In genomic region chr14:35351497-35351896, GRCh38 we compare ENCODE assay signal across 1 cellular context.
TF ChIP-seq lines count a peak whose summit lies in the region.

No MANE protein-coding gene starts in this region.

TF ChIP-seq in HepG2, 621 proteins besides CTCF, POLR2A, EP300 and RAD21:
- 0 out of 2 replicates have a peak, but pooled peaks have one; percentile 4 for TF ChIP-seq ARID4A (CRISPR knock-in tag; IDR thresholded peaks at IDR 0.05; ENCODE audit: borderline replicate concordance)
- 0 out of 2 replicates have a peak, but pooled peaks have one; percentile 21 for TF ChIP-seq ZNF788 (CRISPR knock-in tag; IDR thresholded peaks at IDR 0.05; ENCODE audit: borderline replicate concordance)
- TF ChIP-seq ZNF296 (CRISPR knock-in tag; conservative IDR thresholded peaks at IDR 0.05) = 0 out of 2 replicates have a peak, but pooled peaks have one; percentile 63
- TF ChIP-seq MED13 (CRISPR knock-in tag; IDR thresholded peaks at IDR 0.05) = no peak
- TF ChIP-seq PHF20 (CRISPR knock-in tag; IDR thresholded peaks at IDR 0.05) = 0 out of 2 replicates have a peak, but pooled peaks have one; percentile 22
- TF ChIP-seq ZFAT (CRISPR knock-in tag; conservative IDR thresholded peaks at IDR 0.05) = no peak
- TF ChIP-seq RORA (CRISPR knock-in tag; IDR thresholded peaks at IDR 0.05) = no peak
- TF ChIP-seq ZFYVE20 (CRISPR knock-in tag; IDR thresholded peaks at IDR 0.05; ENCODE audit: borderline replicate concordance, low read depth) = no peak
- peak; percentile 9; the same call in 1 of the 2 replicates for TF ChIP-seq ZNF143 (CRISPR knock-in tag; IDR thresholded peaks at IDR 0.05)
- peak; percentile 78; the same call in 1 of the 2 replicates for TF ChIP-seq ZNF704 (CRISPR knock-in tag; IDR thresholded peaks at IDR 0.05; ENCODE audit: borderline replicate concordance)
- TF ChIP-seq SOX13 (IDR thresholded peaks at IDR 0.05) = no peak
- TF ChIP-seq SOX13 (CRISPR knock-in tag; conservative IDR thresholded peaks at IDR 0.05 in 1 of 2, IDR thresholded peaks at IDR 0.05 in 1 of 2) = no peak
- TF ChIP-seq ZNF264 (CRISPR knock-in tag; IDR thresholded peaks at IDR 0.05) = no peak
- TF ChIP-seq ZNF513 (CRISPR knock-in tag; conservative IDR thresholded peaks at IDR 0.05) = no peak
- TF ChIP-seq ZNF878 (CRISPR knock-in tag; IDR thresholded peaks at IDR 0.05) = no peak
- no peak for TF ChIP-seq SP140L (CRISPR knock-in tag; IDR thresholded peaks at IDR 0.05; ENCODE audit: borderline replicate concordance)
- TF ChIP-seq ZNF431 (CRISPR knock-in tag; IDR thresholded peaks at IDR 0.05; ENCODE audit: borderline replicate concordance, low read depth) = 0 out of 2 replicates have a peak, but pooled peaks have one; percentile 31
- TF ChIP-seq ZNF468 (CRISPR knock-in tag; IDR thresholded peaks at IDR 0.05) = no peak
- TF ChIP-seq ZNF710 (CRISPR knock-in tag; IDR thresholded peaks at IDR 0.05; ENCODE audit: borderline replicate concordance) = no peak
- no peak for TF ChIP-seq ZC3H4 (CRISPR knock-in tag; IDR thresholded peaks at IDR 0.05; ENCODE audit: borderline replicate concordance)
